In genomic region chr7:108533712-108534111, GRCh38 we compare ENCODE assay signal across 36 cellular contexts.
"Had no signal": no experiment of that assay in that cellular context is flagged by ENCODE, and none has a peak within 500 bp of the region (broad histone marks: within the 10 kb centered on the region; RNA-seq: fewer than 3 reads in every experiment).

No MANE protein-coding gene starts in this region.

- H3K27ac ChIP-seq: adrenal gland, body of pancreas, brain microvascular endothelial cell, breast epithelium, VCaP had no signal

- H3K27me3 Mint-ChIP-seq: activated B cell treated with CpG ODN at 0.5 μM for 24 hours; activated naive CD8-positive, alpha-beta T cell treated with anti-CD3 and anti-CD28 coated beads for 36 hours; activated T-helper 17 cell treated with anti-CD3 and anti-CD28 coated beads, Interleukin-2, amount 50 U/mL, for 72 hours had no signal

- H3K27me3 ChIP-seq: adrenal gland, body of pancreas, brain microvascular endothelial cell, breast epithelium had no signal

- H3K4me3 ChIP-seq: adrenal gland, body of pancreas, breast epithelium had no signal

- H3K9me3 Mint-ChIP-seq: activated B cell treated with CpG ODN at 0.5 μM for 24 hours; activated CD4-positive, alpha-beta memory T cell treated with anti-CD3 and anti-CD28 coated beads for 36 hours; activated CD8-positive, alpha-beta T cell treated with anti-CD3 and anti-CD28 coated beads for 36 hours; activated naive CD4-positive, alpha-beta T cell treated with anti-CD3 and anti-CD28 coated beads for 36 hours; activated naive CD4-positive, alpha-beta T cell treated with anti-CD3 and anti-CD28 coated beads, Interleukin-2, amount 50 U/mL, for 72 hours; activated naive CD8-positive, alpha-beta T cell treated with anti-CD3 and anti-CD28 coated beads for 36 hours; activated T-cell treated with anti-CD3 and anti-CD28 coated beads, Interleukin-2, amount 50 U/mL, for 4 hours; activated T-cell treated with anti-CD3 and anti-CD28 coated beads, Interleukin-2, amount 50 U/mL, for 72 hours; activated T-helper 1 cell treated with anti-CD3 and anti-CD28 coated beads, Interleukin-12 subunit alpha, Interleukin-12 subunit beta, Interleukin-2, Interleukin-4 antibody, amounts not matched to agents 30 ng/mL and 10 ng/mL and 1 ng/mL, durations not matched to agents 14 hours and 24 hours and 36 hours; activated T-helper 17 cell treated with anti-CD3 and anti-CD28 coated beads, Interleukin-2, amount 50 U/mL, for 72 hours; T-helper 1 cell treated with Interleukin-12 subunit alpha and Interleukin-12 subunit beta and Interleukin-4 antibody, amounts not matched to agents 30 μg/mL and 1 μg/mL, for 36 hours; T-helper 2 cell treated with Interferon-gamma antibody and Interleukin-4, amounts not matched to agents 5 μg/mL and 100 μg/mL, for 36 hours had no signal

- H3K36me3 Mint-ChIP-seq: activated CD4-positive, alpha-beta memory T cell treated with anti-CD3 and anti-CD28 coated beads for 36 hours; activated naive CD4-positive, alpha-beta T cell treated with anti-CD3 and anti-CD28 coated beads, Interleukin-2, amount 50 U/mL, for 72 hours; activated naive CD8-positive, alpha-beta T cell treated with anti-CD3 and anti-CD28 coated beads for 36 hours had no signal

- H3K4me1 Mint-ChIP-seq: activated CD4-positive, alpha-beta T cell treated with anti-CD3 and anti-CD28 coated beads, Interleukin-2, amount 10 ng/mL, durations not matched to agents 24 days and 14 days; activated naive CD8-positive, alpha-beta T cell treated with anti-CD3 and anti-CD28 coated beads for 36 hours; activated T-helper 17 cell treated with anti-CD3 and anti-CD28 coated beads, Interleukin-2, amount 50 U/mL, for 72 hours had no signal

- FAIRE-seq: astrocyte, TTC549 had no signal

- H3K36me3 ChIP-seq: adrenal gland, brain microvascular endothelial cell, breast epithelium had no signal

- DNase-seq: activated B cell treated with CpG ODN at 0.5 μM for 24 hours; activated CD4-positive, alpha-beta memory T cell treated with anti-CD3 and anti-CD28 coated beads for 36 hours; activated CD4-positive, alpha-beta T cell treated with anti-CD3 and anti-CD28 coated beads for 4 hours; activated CD4-positive, alpha-beta T cell treated with anti-CD3 and anti-CD28 coated beads, Interleukin-2, amount 10 ng/mL, durations not matched to agents 24 days and 14 days; activated CD4-positive, alpha-beta T cell treated with anti-CD3 and anti-CD28 coated beads, Interleukin-2, amount 50 U/mL, for 1 hour; activated CD4-positive, alpha-beta T cell treated with anti-CD3 and anti-CD28 coated beads, Interleukin-2, amount 50 U/mL, for 4 hours; activated CD4-positive, CD25-positive, alpha-beta regulatory T cell treated with anti-CD3 and anti-CD28 coated beads, Interleukin-2, amount 50 U/mL, for 72 hours; activated CD8-positive, alpha-beta memory T cell treated with anti-CD3 and anti-CD28 coated beads, Interleukin-2, amount 50 U/mL, for 4 hours; activated CD8-positive, alpha-beta T cell treated with anti-CD3 and anti-CD28 coated beads for 36 hours; activated effector memory CD4-positive, alpha-beta T cell treated with anti-CD3 and anti-CD28 coated beads, Interleukin-2, amount 50 U/mL, for 16 hours; activated gamma-delta T cell treated with Interleukin-2 at 50 U/mL for 16 hours; activated naive CD4-positive, alpha-beta T cell; activated naive CD4-positive, alpha-beta T cell treated with anti-CD3 and anti-CD28 coated beads for 36 hours; activated naive CD4-positive, alpha-beta T cell treated with anti-CD3 and anti-CD28 coated beads, Interleukin-2, amount 50 U/mL, for 16 hours; activated naive CD8-positive, alpha-beta T cell treated with anti-CD3 and anti-CD28 coated beads for 36 hours; activated T-cell treated with anti-CD3 and anti-CD28 coated beads for 4 hours; activated T-cell treated with anti-CD3 and anti-CD28 coated beads, Interleukin-2, amount 50 U/mL, for 1 hour; activated T-cell treated with anti-CD3 and anti-CD28 coated beads, Interleukin-2, amount 50 U/mL, for 4 hours; activated T-cell treated with anti-CD3 and anti-CD28 coated beads, Interleukin-2, amount 50 U/mL, for 72 hours; adrenal gland; amniotic stem cell; aorta; body of pancreas; brain microvascular endothelial cell; central memory CD4-positive, alpha-beta T cell; T-helper 2 cell; T-helper 9 cell had no signal

- H3K4me1 ChIP-seq: adrenal gland, body of pancreas, breast epithelium had no signal

- ATAC-seq: activated CD8-positive, alpha-beta T cell treated with anti-CD3 and anti-CD28 coated beads for 36 hours; activated naive CD4-positive, alpha-beta T cell treated with anti-CD3 and anti-CD28 coated beads, Interleukin-2, amount 50 U/mL, for 72 hours; activated T-cell treated with anti-CD3 and anti-CD28 coated beads, Interleukin-2, amount 50 U/mL, for 4 hours; activated T-cell treated with anti-CD3 and anti-CD28 coated beads, Interleukin-2, amount 50 U/mL, for 72 hours; activated T-helper 17 cell treated with anti-CD3 and anti-CD28 coated beads, Interleukin-2, amount 50 U/mL, for 72 hours; body of pancreas had no signal

- H3K27ac Mint-ChIP-seq: activated B cell treated with CpG ODN at 0.5 μM for 24 hours; activated CD4-positive, alpha-beta memory T cell treated with anti-CD3 and anti-CD28 coated beads for 36 hours; activated CD4-positive, alpha-beta T cell treated with anti-CD3 and anti-CD28 coated beads, Interleukin-2, amount 10 ng/mL, durations not matched to agents 24 days and 14 days; activated CD8-positive, alpha-beta T cell treated with anti-CD3 and anti-CD28 coated beads for 36 hours; activated naive CD4-positive, alpha-beta T cell treated with anti-CD3 and anti-CD28 coated beads for 36 hours; activated naive CD4-positive, alpha-beta T cell treated with anti-CD3 and anti-CD28 coated beads, Interleukin-2, amount 50 U/mL, for 72 hours; activated naive CD8-positive, alpha-beta T cell treated with anti-CD3 and anti-CD28 coated beads for 36 hours; activated T-cell treated with anti-CD3 and anti-CD28 coated beads, Interleukin-2, amount 50 U/mL, for 72 hours; activated T-helper 1 cell treated with anti-CD3 and anti-CD28 coated beads, Interleukin-12 subunit alpha, Interleukin-12 subunit beta, Interleukin-2, Interleukin-4 antibody, amounts not matched to agents 30 ng/mL and 10 ng/mL and 1 ng/mL, durations not matched to agents 14 hours and 24 hours and 36 hours; activated T-helper 17 cell treated with anti-CD3 and anti-CD28 coated beads, Interleukin-2, amount 50 U/mL, for 72 hours; T-helper 1 cell treated with Interleukin-12 subunit alpha and Interleukin-12 subunit beta and Interleukin-4 antibody, amounts not matched to agents 30 μg/mL and 1 μg/mL, for 36 hours; T-helper 2 cell treated with Interferon-gamma antibody and Interleukin-4, amounts not matched to agents 5 μg/mL and 100 μg/mL, for 36 hours had no signal

- H3K9me3 ChIP-seq: adrenal gland, body of pancreas, breast epithelium had no signal

- H3K4me3 Mint-ChIP-seq: activated B cell treated with CpG ODN at 0.5 μM for 24 hours; activated CD4-positive, alpha-beta memory T cell treated with anti-CD3 and anti-CD28 coated beads for 36 hours; activated CD4-positive, alpha-beta T cell treated with anti-CD3 and anti-CD28 coated beads, Interleukin-2, amount 10 ng/mL, durations not matched to agents 24 days and 14 days; activated CD8-positive, alpha-beta T cell treated with anti-CD3 and anti-CD28 coated beads for 36 hours; activated naive CD4-positive, alpha-beta T cell treated with anti-CD3 and anti-CD28 coated beads for 36 hours; activated naive CD8-positive, alpha-beta T cell treated with anti-CD3 and anti-CD28 coated beads for 36 hours; activated T-cell treated with anti-CD3 and anti-CD28 coated beads, Interleukin-2, amount 50 U/mL, for 4 hours; activated T-cell treated with anti-CD3 and anti-CD28 coated beads, Interleukin-2, amount 50 U/mL, for 72 hours; activated T-helper 1 cell treated with anti-CD3 and anti-CD28 coated beads, Interleukin-12 subunit alpha, Interleukin-12 subunit beta, Interleukin-2, Interleukin-4 antibody, amounts not matched to agents 30 ng/mL and 10 ng/mL and 1 ng/mL, durations not matched to agents 14 hours and 24 hours and 36 hours; activated T-helper 17 cell treated with anti-CD3 and anti-CD28 coated beads, Interleukin-2, amount 50 U/mL, for 72 hours; T-helper 1 cell treated with Interleukin-12 subunit alpha and Interleukin-12 subunit beta and Interleukin-4 antibody, amounts not matched to agents 30 μg/mL and 1 μg/mL, for 36 hours; T-helper 2 cell treated with Interferon-gamma antibody and Interleukin-4, amounts not matched to agents 5 μg/mL and 100 μg/mL, for 36 hours had no signal
